32 cellular contexts compared by ENCODE assay signal in genomic region chr17:75806822-75807500, GRCh38. TPM values are rescaled to one million over a fixed set of nuclear protein-coding genes. Genes with fewer than 3 reads are reported as not detected.
A peak's percentile ranks its signal among the peaks of the same experiment; 100 is the strongest.
DNase-seq lines count a peak whose midpoint lies in the region; ATAC-seq, FAIRE-seq and TF ChIP-seq lines count a peak whose summit lies in the region.
"Had no signal": no experiment of that assay in that cellular context is flagged by ENCODE, and none has a peak within 500 bp of the region (broad histone marks: within the 10 kb centered on the region; RNA-seq: fewer than 3 reads in every experiment).

No MANE protein-coding gene starts in this region.

- FAIRE-seq in A549 (lab: Jason Lieb, UNC), result no peak
- FAIRE-seq: colon, D721Med, H54, urothelium cell line had no signal

- H3K4me3 ChIP-seq in A549 (no peak overlapping the region), heart left ventricle (no peak overlapping the region)
- H3K4me3 ChIP-seq: PC-9, psoas muscle, testis had no signal

- WGBS in A549 (ENCODE audit: missing lambda C conversion rate), result 86% methylated on average over 4 of the region's 4 CpGs
- WGBS in heart left ventricle, 4 donors, result 48 to 70% (median 68%) methylated on average over 4 of the region's 4 CpGs

- peak; percentile 15 to 30; a peak in 4 of 6 replicates for ATAC-seq in A549
- peak; percentile 60 to 77 (median 74) for ATAC-seq in heart left ventricle
- ATAC-seq in GM18517 (IDR thresholded peaks at IDR 0.05; ENCODE audit: unreplicated experiment), result no peak
- ATAC-seq in HG03442 (IDR thresholded peaks at IDR 0.05; ENCODE audit: unreplicated experiment), result no peak
- ATAC-seq: activated naive CD4-positive, alpha-beta T cell treated with anti-CD3 and anti-CD28 coated beads, Interleukin-2, amount 50 U/mL, for 72 hours; naive thymus-derived CD4-positive, alpha-beta T cell had no signal

- CTCF ChIA-PET in A549 (lab: Yijun Ruan, JAX), result interaction anchor here (0.6 to 9.2 kb wide), 11 partner anchors 9 to 395 kb away, joined by 3 to 62 read pairs (median 5); no protein-coding TSS in a partner anchor

- TF ChIP-seq EP300 in A549 (IDR thresholded peaks at IDR 0.05), result no peak

- H3K9me3 ChIP-seq in A549 (no peaks in the 10 kb centered on the region), heart left ventricle (no peaks in the 10 kb centered on the region)
- H3K9me3 ChIP-seq: psoas muscle, testis had no signal

- in situ Hi-C loops in SK-MEL-5 (cut with HindIII; ENCODE audit: low pct_unique_long_range_greater_than_20kb, low sequenced_read_pairs), result no loop called here

- H3K4me1 ChIP-seq in A549 (no peaks in the 10 kb centered on the region), heart left ventricle (peaks cover 8 to 45% (median 32%) of the 10 kb centered on the region in 12 donors)

- no peak for TF ChIP-seq POLR2A in A549 (IDR thresholded peaks at IDR 0.05; ENCODE audit: low read length)
- no peak for TF ChIP-seq POLR2A in heart left ventricle (IDR thresholded peaks at IDR 0.05)

- TF ChIP-seq RAD21 in A549 (conservative IDR thresholded peaks at IDR 0.05 in 1 of 2, IDR thresholded peaks at IDR 0.05 in 1 of 2), result no peak

- POLR2A ChIA-PET in A549 (lab: Yijun Ruan, JAX), result interaction anchor here (1.9 kb wide), 1 partner anchor 27 kb away, joined by 6 read pairs; no protein-coding TSS in a partner anchor

- TF ChIP-seq CTCF in A549 (IDR thresholded peaks at IDR 0.05) (no peak), heart left ventricle (IDR thresholded peaks at IDR 0.05) (no peak)

- no peak overlapping the region for H3K27ac ChIP-seq in A549
- H3K27ac ChIP-seq in heart left ventricle, result peak overlapping the region in 6 of 12 donors; percentile 36 to 93 (median 88)
- H3K27ac ChIP-seq: HL-60, PC-9, psoas muscle, testis, VCaP had no signal

- H3K4me2 ChIP-seq in A549, result no peak overlapping the region
- H3K4me2 ChIP-seq: PC-9 had no signal

- no peaks in the 10 kb centered on the region for H3K27me3 ChIP-seq in heart left ventricle
- H3K27me3 ChIP-seq: testis had no signal

- H3K36me3 ChIP-seq in heart left ventricle, result peaks cover 0 to 33% (median 15%) of the 10 kb centered on the region in 9 donors

- DNase-seq in A549 (ENCODE audit: low read depth in 1 of 2, low spot score in 1 of 2), result no peak
- DNase-seq in SK-MEL-5 (ENCODE audit: low read depth, low spot score), result peak; percentile 30
- DNase-seq in heart left ventricle, result peak in 2 of 5 donors; percentile 67 to 70
- DNase-seq in mesenteric fat pad (ENCODE audit: low spot score), result peak; percentile 73
- DNase-seq in NCI-H82 (lab: John Stamatoyannopoulos, UW), result no peak
- no peak for DNase-seq in stimulated activated CD4-positive, alpha-beta T cell treated with anti-CD3 and anti-CD28 coated beads, Interleukin-2, amount 100 ng/mL, for 48 hours
- DNase-seq: 8988T; activated CD4-positive, alpha-beta T cell treated with anti-CD3 and anti-CD28 coated beads for 4 hours; amygdala; DND-41; islet precursor cell; MM.1S; naive thymus-derived CD4-positive, alpha-beta T cell; NCI-H2081; NCI-H2227 treated with DMSO at 0.1 percent for 48 hours; NCI-H526; nucleus accumbens; PC-9; psoas muscle; stimulated activated naive CD4-positive, alpha-beta T cell treated with Interleukin-2 at 50 U/mL for 16 hours; SW 1271; T-helper 9 cell; testis had no signal

- intact Hi-C loops in heart left ventricle (cut with DNase I), result no loop called here

TF ChIP-seq in A549, 52 proteins besides CTCF, POLR2A, EP300 and RAD21:
- no peak for TF ChIP-seq EHF (CRISPR knock-in tag; IDR thresholded peaks at IDR 0.05)
- TF ChIP-seq, protein P1, sequence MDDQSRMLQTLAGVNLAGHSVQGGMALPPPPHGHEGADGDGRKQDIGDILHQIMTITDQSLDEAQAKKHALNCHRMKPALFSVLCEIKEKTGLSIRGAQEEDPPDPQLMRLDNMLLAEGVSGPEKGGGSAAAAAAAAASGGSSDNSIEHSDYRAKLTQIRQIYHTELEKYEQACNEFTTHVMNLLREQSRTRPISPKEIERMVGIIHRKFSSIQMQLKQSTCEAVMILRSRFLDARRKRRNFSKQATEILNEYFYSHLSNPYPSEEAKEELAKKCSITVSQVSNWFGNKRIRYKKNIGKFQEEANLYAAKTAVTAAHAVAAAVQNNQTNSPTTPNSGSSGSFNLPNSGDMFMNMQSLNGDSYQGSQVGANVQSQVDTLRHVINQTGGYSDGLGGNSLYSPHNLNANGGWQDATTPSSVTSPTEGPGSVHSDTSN (IDR thresholded peaks at IDR 0.05), result no peak
- TF ChIP-seq, protein P2, sequence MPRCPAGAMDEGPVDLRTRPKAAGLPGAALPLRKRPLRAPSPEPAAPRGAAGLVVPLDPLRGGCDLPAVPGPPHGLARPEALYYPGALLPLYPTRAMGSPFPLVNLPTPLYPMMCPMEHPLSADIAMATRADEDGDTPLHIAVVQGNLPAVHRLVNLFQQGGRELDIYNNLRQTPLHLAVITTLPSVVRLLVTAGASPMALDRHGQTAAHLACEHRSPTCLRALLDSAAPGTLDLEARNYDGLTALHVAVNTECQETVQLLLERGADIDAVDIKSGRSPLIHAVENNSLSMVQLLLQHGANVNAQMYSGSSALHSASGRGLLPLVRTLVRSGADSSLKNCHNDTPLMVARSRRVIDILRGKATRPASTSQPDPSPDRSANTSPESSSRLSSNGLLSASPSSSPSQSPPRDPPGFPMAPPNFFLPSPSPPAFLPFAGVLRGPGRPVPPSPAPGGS (IDR thresholded peaks at IDR 0.05), result no peak
- no peak for TF ChIP-seq MAFK (IDR thresholded peaks at IDR 0.05; ENCODE audit: partially characterized antibody)
TF ChIP-seq in A549: peak in this region for 0.

RNA-seq across cellular contexts. Expression of gene UNK, which starts 22.4 kb away (rescaled TPM):
- polyA plus RNA-seq in A549 (2011; rRNA removed) (34.5 and 40.0 TPM in 2 replicates), A549 (2017; fragmentation: RNase III; extraction: RNeasy Plus Mini Kit Qiagen cat#74134 plus additional on column Dnase treatment) (27.0 to 31.5 TPM (median 29.1 TPM) in 3 replicates), heart left ventricle (10 to 100 TPM; 14.6 to 18.5 TPM)
- polyA plus RNA-seq in A549 (2012; cell fraction: cytosol; rRNA removed), result 23.9 and 28.2 TPM in 2 replicates
- polyA plus RNA-seq in A549 (2012; cell fraction: nucleus; rRNA removed), result 42.4 and 50.7 TPM in 2 replicates
- 27.2 and 33.9 TPM in 2 replicates for polyA minus RNA-seq in A549 (2011; rRNA and poly(A)+ RNA removed)
- total RNA-seq in SK-MEL-5 (2014; rRNA removed; shearing (Covaris generic)), result 76.9 and 77.7 TPM in 2 replicates
- 99.8 and 112 TPM in 2 replicates for polyA plus RNA-seq in SK-MEL-5 (2015; cell fraction: cytosol; rRNA removed)
- polyA plus RNA-seq in SK-MEL-5 (2015; cell fraction: nucleus; rRNA removed), result 122 and 154 TPM in 2 replicates
- total RNA-seq in heart left ventricle (10 to 100 TPM; 11.3 to 27.5 (median 16.3) TPM), mesenteric fat pad (24.6 TPM)

RNA-seq across cellular contexts. Expression of gene UNC13D, which starts 37.2 kb away (rescaled TPM):
- polyA plus RNA-seq in A549 (2011; rRNA removed), result 0.97 and 1.6 TPM in 2 replicates
- 1.3 and 2.0 TPM in 2 replicates for polyA plus RNA-seq in A549 (2012; cell fraction: cytosol; rRNA removed)
- polyA plus RNA-seq in A549 (2012; cell fraction: nucleus; rRNA removed), result 6.1 and 10.5 TPM in 2 replicates
- 3.5 to 4.5 TPM (median 4.3 TPM) in 3 replicates for polyA plus RNA-seq in A549 (2017; fragmentation: RNase III; extraction: RNeasy Plus Mini Kit Qiagen cat#74134 plus additional on column Dnase treatment)
- polyA minus RNA-seq in A549 (2011; rRNA and poly(A)+ RNA removed), result 1.7 and 3.3 TPM in 2 replicates
- 1.3 and 1.8 TPM in 2 replicates for total RNA-seq in SK-MEL-5 (2014; rRNA removed; shearing (Covaris generic))
- polyA plus RNA-seq in SK-MEL-5 (2015; cell fraction: cytosol; rRNA removed), result 1.5 and 2.7 TPM in 2 replicates
- 2.4 and 10.2 TPM in 2 replicates for polyA plus RNA-seq in SK-MEL-5 (2015; cell fraction: nucleus; rRNA removed)
- total RNA-seq in heart left ventricle, result 10 to 100 TPM in 2 of 9 donors, 1 to 10 TPM in 7; 2.1 to 28.5 (median 6.0) TPM
- polyA plus RNA-seq in heart left ventricle, result 1 to 10 TPM; 4.5 to 5.8 TPM
- 12.8 TPM for total RNA-seq in mesenteric fat pad

RNA-seq across cellular contexts. Expression of gene GALK1, which starts 42.0 kb away (rescaled TPM):
- polyA plus RNA-seq in A549 (2011; rRNA removed), result 20.7 and 21.3 TPM in 2 replicates
- polyA plus RNA-seq in A549 (2012; cell fraction: cytosol; rRNA removed), result 70.7 and 89.2 TPM in 2 replicates
- 111 and 163 TPM in 2 replicates for polyA plus RNA-seq in A549 (2012; cell fraction: nucleus; rRNA removed)
- polyA plus RNA-seq in A549 (2017; fragmentation: RNase III; extraction: RNeasy Plus Mini Kit Qiagen cat#74134 plus additional on column Dnase treatment), result 50.9 to 55.6 TPM (median 54.3 TPM) in 3 replicates
- polyA minus RNA-seq in A549 (2011; rRNA and poly(A)+ RNA removed), result 18.7 and 33.3 TPM in 2 replicates
- 52.5 and 57.2 TPM in 2 replicates for total RNA-seq in SK-MEL-5 (2014; rRNA removed; shearing (Covaris generic))
- polyA plus RNA-seq in SK-MEL-5 (2015; cell fraction: cytosol; rRNA removed), result 55.0 and 55.3 TPM in 2 replicates
- polyA plus RNA-seq in SK-MEL-5 (2015; cell fraction: nucleus; rRNA removed), result 81.0 and 130 TPM in 2 replicates
- total RNA-seq in heart left ventricle, result 10 to 100 TPM in 8 of 9 donors, 1 to 10 TPM in 1; 9.6 to 30.6 (median 16.5) TPM
- 10 to 100 TPM; 25.5 to 31.2 TPM for polyA plus RNA-seq in heart left ventricle
- 26.4 TPM for total RNA-seq in mesenteric fat pad

RNA-seq across cellular contexts. Expression of gene WBP2, which starts 48.2 kb away (rescaled TPM):
- polyA plus RNA-seq in A549 (2011; rRNA removed) (35.6 and 39.7 TPM in 2 replicates), A549 (2017; fragmentation: RNase III; extraction: RNeasy Plus Mini Kit Qiagen cat#74134 plus additional on column Dnase treatment) (111 to 131 TPM (median 116 TPM) in 3 replicates), heart left ventricle (100 to 1,000 TPM; 128 to 217 TPM)
- 26.6 and 35.4 TPM in 2 replicates for polyA plus RNA-seq in A549 (2012; cell fraction: cytosol; rRNA removed)
- 60.1 and 71.4 TPM in 2 replicates for polyA plus RNA-seq in A549 (2012; cell fraction: nucleus; rRNA removed)
- 31.8 and 40.3 TPM in 2 replicates for polyA minus RNA-seq in A549 (2011; rRNA and poly(A)+ RNA removed)
- total RNA-seq in SK-MEL-5 (2014; rRNA removed; shearing (Covaris generic)), result 49.5 and 67.9 TPM in 2 replicates
- 214 and 237 TPM in 2 replicates for polyA plus RNA-seq in SK-MEL-5 (2015; cell fraction: cytosol; rRNA removed)
- 179 and 186 TPM in 2 replicates for polyA plus RNA-seq in SK-MEL-5 (2015; cell fraction: nucleus; rRNA removed)
- total RNA-seq in heart left ventricle (100 to 1,000 TPM; 134 to 311 (median 158) TPM), mesenteric fat pad (125 TPM)

Comparison
In these comparisons a context has a peak if more than half of its experiments do, and no peak if none do; other contexts are left out.
1. ATAC-seq: peak in A549 (2 of 2) and heart left ventricle (4 of 4); none in GM18517 (single experiment) and HG03442 (single experiment).
2. DNase-seq: peak in SK-MEL-5 (single experiment) and mesenteric fat pad (single experiment); none in A549 (0 of 2), NCI-H82 (single experiment) and stimulated activated CD4-positive, alpha-beta T cell treated with anti-CD3 and anti-CD28 coated beads, Interleukin-2, amount 100 ng/mL, for 48 hours (0 of 2).